Comparison of ENCODE assay signal across 22 cellular contexts in the genomic region with DNA sequence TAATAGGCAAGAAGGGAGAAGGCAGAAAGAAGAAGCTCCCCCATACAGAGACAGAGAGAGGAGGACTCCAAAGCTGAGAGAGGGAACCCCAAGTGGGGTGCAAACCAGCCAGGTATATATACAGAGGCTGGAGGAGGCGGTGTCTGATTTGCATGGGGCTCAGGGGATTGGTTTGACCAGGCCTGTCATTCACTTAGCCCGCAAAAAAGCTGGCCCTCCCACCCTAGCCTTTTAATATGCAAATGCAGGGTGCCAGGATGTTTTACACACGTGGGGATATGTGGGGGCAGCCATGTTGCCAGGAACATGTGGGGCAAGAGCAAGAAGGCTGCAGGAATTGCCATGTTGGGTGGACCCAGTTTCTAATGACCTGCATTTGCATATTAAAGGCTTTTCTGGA. TPM values are rescaled to one million over a fixed set of nuclear protein-coding genes. Genes with fewer than 3 reads are reported as not detected.
A peak's percentile ranks its signal among the peaks of the same experiment; 100 is the strongest.
DNase-seq lines count a peak whose midpoint lies in the region; ATAC-seq lines count a peak whose summit lies in the region.
"Had no signal": no experiment of that assay in that cellular context is flagged by ENCODE, and none has a peak within 500 bp of the region (broad histone marks: within the 10 kb centered on the region; RNA-seq: fewer than 3 reads in every experiment).

No MANE protein-coding gene starts in this region.

- no peaks in the 10 kb centered on the region for H3K4me1 ChIP-seq in SJCRH30
- H3K4me1 ChIP-seq: prostate gland had no signal

- no peak overlapping the region for H3K27ac Mint-ChIP-seq in stimulated activated naive CD8-positive, alpha-beta T cell treated with anti-CD3 and anti-CD28 coated beads, Interleukin-15, amount 100 ng/mL, for 72 hours
- H3K27ac Mint-ChIP-seq: activated CD8-positive, alpha-beta memory T cell treated with anti-CD3 and anti-CD28 coated beads, Interleukin-2, amount 10 ng/mL, durations not matched to agents 7 days and 5 days; activated T-helper 2 cell treated with anti-CD3 and anti-CD28 coated beads, Interferon-gamma antibody, Interleukin-2, Interleukin-4, amounts not matched to agents 10 μg/mL and 5 μg/mL and 100 μg/mL, durations not matched to agents 14 hours and 24 hours and 36 hours; nephron progenitor cell; T-cell had no signal

- H3K27me3 ChIP-seq in SJCRH30, result no peaks in the 10 kb centered on the region
- H3K27me3 ChIP-seq: BLaER1 treated with 17β-estradiol and CSF1 and Interleukin-3, amounts not matched to agents 10 nM and 100 nM had no signal

- H3K27me3 Mint-ChIP-seq in stimulated activated naive CD8-positive, alpha-beta T cell treated with anti-CD3 and anti-CD28 coated beads, Interleukin-15, amount 100 ng/mL, for 72 hours, result no peaks in the 10 kb centered on the region
- H3K27me3 Mint-ChIP-seq: activated CD8-positive, alpha-beta memory T cell treated with anti-CD3 and anti-CD28 coated beads, Interleukin-2, amount 10 ng/mL, durations not matched to agents 7 days and 5 days; T-cell had no signal

- H3K36me3 ChIP-seq in SJCRH30, result no peaks in the 10 kb centered on the region
- H3K36me3 ChIP-seq: BLaER1 treated with 17β-estradiol and CSF1 and Interleukin-3, amounts not matched to agents 10 nM and 100 nM; prostate gland; tibial artery had no signal

- no peak overlapping the region for H3K27ac ChIP-seq in SJCRH30
- H3K27ac ChIP-seq: BLaER1 treated with 17β-estradiol and CSF1 and Interleukin-3, amounts not matched to agents 10 nM and 100 nM; prostate gland; tibial artery had no signal

- peak; percentile 8 for DNase-seq in NCI-H146 (lab: John Stamatoyannopoulos, UW)
- no peak for DNase-seq in NCI-H146 treated with DMSO at 0.1 percent for 48 hours (lab: John Stamatoyannopoulos, UW; ENCODE audit: unreplicated experiment)
- DNase-seq in LHCN-M2 (ENCODE audit: low read depth), result peak; percentile 35
- peak; percentile 22 to 38 for DNase-seq in SJCRH30
- peak; percentile 50 for DNase-seq in iPS-NIHi11 (ENCODE audit: low spot score)
- no peak for DNase-seq in stimulated activated naive CD4-positive, alpha-beta T cell treated with Interleukin-2 at 50 U/mL for 16 hours (lab: John Stamatoyannopoulos, UW)
- no peak for DNase-seq in stimulated activated naive CD8-positive, alpha-beta T cell treated with anti-CD3 and anti-CD28 coated beads, Interleukin-15, amount 100 ng/mL, for 72 hours
- DNase-seq: 8988T; activated CD8-positive, alpha-beta memory T cell treated with anti-CD3 and anti-CD28 coated beads, Interleukin-2, amount 10 ng/mL, durations not matched to agents 7 days and 5 days; amygdala; head of caudate nucleus; kidney glomerular epithelial cell; NCI-H2081 treated with DMSO at 0.1 percent for 48 hours; NCI-H524 treated with DMSO at 0.1 percent for 48 hours; nephron progenitor cell; small intestine; T-cell; tibial artery had no signal

- H3K4me3 ChIP-seq in SJCRH30, result no peak overlapping the region
- H3K4me3 ChIP-seq: BLaER1 treated with 17β-estradiol and CSF1 and Interleukin-3, amounts not matched to agents 10 nM and 100 nM; prostate gland; tibial artery had no signal

- no peak for ATAC-seq in GM18858 (IDR thresholded peaks at IDR 0.05; ENCODE audit: unreplicated experiment)
- ATAC-seq in stimulated activated naive CD8-positive, alpha-beta T cell treated with anti-CD3 and anti-CD28 coated beads, Interleukin-15, amount 100 ng/mL, for 72 hours, result no peak
- ATAC-seq: activated CD8-positive, alpha-beta memory T cell treated with anti-CD3 and anti-CD28 coated beads, Interleukin-2, amount 10 ng/mL, durations not matched to agents 7 days and 5 days; T-cell had no signal

- H3K4me3 Mint-ChIP-seq in stimulated activated naive CD8-positive, alpha-beta T cell treated with anti-CD3 and anti-CD28 coated beads, Interleukin-15, amount 100 ng/mL, for 72 hours, result no peak overlapping the region
- H3K4me3 Mint-ChIP-seq: activated CD8-positive, alpha-beta memory T cell treated with anti-CD3 and anti-CD28 coated beads, Interleukin-2, amount 10 ng/mL, durations not matched to agents 7 days and 5 days; nephron progenitor cell; T-cell had no signal

- H3K4me1 Mint-ChIP-seq in stimulated activated naive CD8-positive, alpha-beta T cell treated with anti-CD3 and anti-CD28 coated beads, Interleukin-15, amount 100 ng/mL, for 72 hours, result peaks cover 18% of the 10 kb centered on the region

- H3K9me3 ChIP-seq in SJCRH30 (replicated peaks), result no peaks in the 10 kb centered on the region
- H3K9me3 ChIP-seq: BLaER1 treated with 17β-estradiol and CSF1 and Interleukin-3, amounts not matched to agents 10 nM and 100 nM; prostate gland; tibial artery had no signal

- no peaks in the 10 kb centered on the region for H3K9me3 Mint-ChIP-seq in stimulated activated naive CD8-positive, alpha-beta T cell treated with anti-CD3 and anti-CD28 coated beads, Interleukin-15, amount 100 ng/mL, for 72 hours
- H3K9me3 Mint-ChIP-seq: activated T-helper 2 cell treated with anti-CD3 and anti-CD28 coated beads, Interferon-gamma antibody, Interleukin-2, Interleukin-4, amounts not matched to agents 10 μg/mL and 5 μg/mL and 100 μg/mL, durations not matched to agents 14 hours and 24 hours and 36 hours; nephron progenitor cell; T-cell had no signal

RNA-seq across cellular contexts. Expression of a gene that starts 37.0 kb away (rescaled TPM):
- 3.3 and 3.6 TPM in 2 replicates for total RNA-seq in LHCN-M2 (2014; rRNA removed)
- polyA plus RNA-seq in LHCN-M2 (2012), result 5.8 TPM
- total RNA-seq in SJCRH30 (2014; rRNA removed; shearing (Covaris generic)), result 0.04 and 0.10 TPM in 2 replicates
- total RNA-seq: activated CD8-positive, alpha-beta memory T cell treated with anti-CD3 and anti-CD28 coated beads, Interleukin-2, amount 10 ng/mL, durations not matched to agents 7 days and 5 days; activated T-helper 2 cell treated with anti-CD3 and anti-CD28 coated beads, Interferon-gamma antibody, Interleukin-2, Interleukin-4, amounts not matched to agents 10 μg/mL and 5 μg/mL and 100 μg/mL, durations not matched to agents 14 hours and 24 hours and 36 hours had no signal

RNA-seq across cellular contexts. Expression of a gene that starts 56.1 kb away (rescaled TPM):
- total RNA-seq in LHCN-M2 (2014; rRNA removed), result 22.4 and 27.0 TPM in 2 replicates
- polyA plus RNA-seq in LHCN-M2 (2012), result 16.7 TPM
- total RNA-seq in SJCRH30 (2014; rRNA removed; shearing (Covaris generic)), result 0.42 and 0.81 TPM in 2 replicates

Comparison
In these comparisons a context has a peak if more than half of its experiments do, and no peak if none do; other contexts are left out.
1. DNase-seq: peak in NCI-H146 (single experiment), LHCN-M2 (single experiment), SJCRH30 (2 of 2) and iPS-NIHi11 (single experiment); none in NCI-H146 treated with DMSO at 0.1 percent for 48 hours (single experiment), stimulated activated naive CD4-positive, alpha-beta T cell treated with Interleukin-2 at 50 U/mL for 16 hours (single experiment) and stimulated activated naive CD8-positive, alpha-beta T cell treated with anti-CD3 and anti-CD28 coated beads, Interleukin-15, amount 100 ng/mL, for 72 hours (0 of 2).
2. RNA of a gene that starts 56.1 kb away (total RNA-seq): 22.4 to 27.0 TPM in LHCN-M2; 0.42 to 0.81 TPM in SJCRH30; every median in the first group is over 10 times any median in the second.